ENCODE assay signal across 8 cellular contexts in the genomic region with DNA sequence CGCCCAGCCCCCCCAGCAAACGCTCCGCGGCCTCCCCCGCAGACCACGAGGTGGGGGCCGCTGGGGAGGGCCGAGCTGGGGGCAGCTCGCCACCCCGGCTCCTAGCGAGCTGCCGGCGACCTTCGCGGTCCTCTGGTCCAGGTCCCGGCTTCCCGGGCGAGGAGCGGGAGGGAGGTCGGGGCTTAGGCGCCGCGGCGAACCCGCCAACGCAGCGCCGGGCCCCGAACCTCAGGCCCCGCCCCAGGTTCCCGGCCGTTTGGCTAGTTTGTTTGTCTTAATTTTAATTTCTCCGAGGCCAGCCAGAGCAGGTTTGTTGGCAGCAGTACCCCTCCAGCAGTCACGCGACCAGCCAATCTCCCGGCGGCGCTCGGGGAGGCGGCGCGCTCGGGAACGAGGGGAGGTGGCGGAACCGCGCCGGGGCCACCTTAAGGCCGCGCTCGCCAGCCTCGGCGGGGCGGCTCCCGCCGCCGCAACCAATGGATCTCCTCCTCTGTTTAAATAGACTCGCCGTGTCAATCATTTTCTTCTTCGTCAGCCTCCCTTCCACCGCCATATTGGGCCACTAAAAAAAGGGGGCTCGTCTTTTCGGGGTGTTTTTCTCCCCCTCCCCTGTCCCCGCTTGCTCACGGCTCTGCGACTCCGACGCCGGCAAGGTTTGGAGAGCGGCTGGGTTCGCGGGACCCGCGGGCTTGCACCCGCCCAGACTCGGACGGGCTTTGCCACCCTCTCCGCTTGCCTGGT. TPM values are rescaled to one million over a fixed set of nuclear protein-coding genes. Genes with fewer than 3 reads are reported as not detected.
DNase-seq lines count a peak whose midpoint lies in the region; ATAC-seq and TF ChIP-seq lines count a peak whose summit lies in the region.

Gene CDKN1B, plus strand, starts transcription at position 524 of the 741 bp plus-strand sequence. CDS start 472 bp downstream, outside the sequence.

- CTCF ChIA-PET in HCT116 (lab: Charles Lee), result interaction anchor here (1.6 kb wide), 1 partner anchor 20 kb away, joined by 6 read pairs; no protein-coding TSS in a partner anchor

- RAD21 ChIA-PET in HCT116 (lab: Charles Lee; ENCODE audit: low non-redundant PET in 1 of 2, low total read pairs in 2 of 2, uncharacterized antibody in 2 of 2, unreplicated experiment in 2 of 2), result interaction anchor here in 1 of 2 experiments (1.0 kb wide), 1 partner anchor 9 kb away, joined by 3 read pairs; no protein-coding TSS in a partner anchor

- no peaks in the 10 kb centered on the region for H3K9me3 ChIP-seq in HCT116 (ENCODE audit: control insufficient read depth in 1 of 2, insufficient read depth in 1 of 2, low read depth in 1 of 2, low read length in 2 of 2)
- no peaks in the 10 kb centered on the region for H3K9me3 ChIP-seq in neuron (ENCODE audit: low read length)

- H4K20me1 ChIP-seq in HCT116 (ENCODE audit: insufficient read depth), result no peaks in the 10 kb centered on the region

- H3K79me2 ChIP-seq in HCT116 (ENCODE audit: insufficient read depth, low read length), result peaks cover 48% of the 10 kb centered on the region

- DNase-seq in ELR (ENCODE audit: low read depth) (peak; percentile 92), HCT116 (ENCODE audit: low read depth, low spot score) (peak; percentile 65), NB4 (ENCODE audit: low read depth) (peak; percentile 96), SK-N-DZ (ENCODE audit: low spot score) (peak; percentile 89), foreskin melanocyte (peak; percentile 95)
- peak; percentile 87 for DNase-seq in activated naive CD4-positive, alpha-beta T cell treated with Interleukin-2 at 50 U/mL for 16 hours

- intact Hi-C loops in HCT116 (cut with micrococcal nuclease), result loop anchor here (1.0 kb wide), 1 partner anchor 8 kb away; no protein-coding TSS in a partner anchor

- no peak within 1 kb of the TSS for H2AFZ ChIP-seq in HCT116 (ENCODE audit: low read depth, low read length, poor library complexity, severe bottlenecking)
- peak within 1 kb of the TSS; percentile 30 for H2AFZ ChIP-seq in neuron (ENCODE audit: low read depth, low read length)

- POLR2A ChIA-PET in HCT116 (lab: Charles Lee), result interaction anchor here (0.7 to 2.4 kb wide), 4 partner anchors 8 to 360 kb away, joined by 3 to 21 read pairs (median 4); partner anchors contain the start of gene BORCS5

- peak within 1 kb of the TSS; percentile 98 for H3K4me2 ChIP-seq in HCT116 (ENCODE audit: low read length)

- H3K4me3 ChIP-seq in HCT116 (replicated peaks in 1 of 2; ENCODE audit: low read depth in 1 of 2, low read length in 2 of 2), result peak within 1 kb of the TSS; percentile 79 to 90
- peak within 1 kb of the TSS; percentile 96 for H3K4me3 ChIP-seq in NB4 (ENCODE audit: low read depth, low read length)
- peak within 1 kb of the TSS; percentile 77 for H3K4me3 ChIP-seq in neuron (ENCODE audit: low read length)

- H3K36me3 ChIP-seq in HCT116 (ENCODE audit: control insufficient read depth in 1 of 2, insufficient read depth in 2 of 2, low read length in 2 of 2), result peaks cover 8 to 15% of the 10 kb centered on the region in 2 experiments
- peaks cover 38% of the 10 kb centered on the region for H3K36me3 ChIP-seq in neuron (ENCODE audit: insufficient read depth, low read length)

- TF ChIP-seq CTCF in HCT116 (IDR thresholded peaks at IDR 0.05 in 2 of 3, conservative IDR thresholded peaks at IDR 0.05 in 1 of 3; ENCODE audit: borderline replicate concordance in 1 of 3, insufficient read depth in 1 of 3, low read depth in 2 of 3, low read length in 2 of 3) (no peak), NB4 (IDR thresholded peaks at IDR 0.05; ENCODE audit: low read depth, low read length) (no peak), subcutaneous adipose tissue (IDR thresholded peaks at IDR 0.05; ENCODE audit: low read depth) (no peak)

- TF ChIP-seq POLR2A in HCT116 (IDR thresholded peaks at IDR 0.05; ENCODE audit: borderline replicate concordance, extremely low read depth, insufficient read depth, insufficient read length) (peak; percentile 24), NB4 (IDR thresholded peaks at IDR 0.05; ENCODE audit: extremely low read depth, insufficient read length) (peak; percentile 53)

- no TSS peak for BruUV-seq in HCT116 (replicated peaks; lab: Mats Ljungman, UMichigan)

- ATAC-seq in HCT116, result peak; percentile 90

- H3K27me3 ChIP-seq in HCT116 (ENCODE audit: insufficient read depth, low read length) (no peaks in the 10 kb centered on the region), neuron (ENCODE audit: insufficient read depth, low read length) (no peaks in the 10 kb centered on the region)

- H3K9ac ChIP-seq in HCT116 (ENCODE audit: low read length), result peak within 1 kb of the TSS; percentile 92

- no peaks in the 10 kb centered on the region for H3K9me2 ChIP-seq in HCT116 (ENCODE audit: insufficient read depth)

- TF ChIP-seq RAD21 in HCT116 (IDR thresholded peaks at IDR 0.05; ENCODE audit: low read depth), result no peak

- H3K4me1 ChIP-seq in HCT116 (ENCODE audit: control insufficient read depth in 1 of 2, insufficient read depth in 2 of 2, low read length in 2 of 2) (peaks cover 31 to 60% of the 10 kb centered on the region in 2 experiments), neuron (ENCODE audit: insufficient read depth, low read length) (peaks cover 49% of the 10 kb centered on the region)

- H3K27ac ChIP-seq in HCT116 (ENCODE audit: low read depth, low read length), result peak within 1 kb of the TSS; percentile 100

TF ChIP-seq in HCT116, 20 proteins besides CTCF, POLR2A, EP300 and RAD21 (continues in another document):
- TF ChIP-seq EZH2phosphoT487 (IDR thresholded peaks at IDR 0.05; ENCODE audit: borderline replicate concordance) (no peak), SP1 (IDR thresholded peaks at IDR 0.05; ENCODE audit: low read depth) (peak; percentile 74), YY1 (IDR thresholded peaks at IDR 0.05; ENCODE audit: extremely low read depth, insufficient replicate concordance, low read depth, low read length) (peak; percentile 83), SIN3A (IDR thresholded peaks at IDR 0.05; ENCODE audit: low read depth) (peak; percentile 51; the same call in 1 of the 2 replicates), TCF7L2 (IDR thresholded peaks at IDR 0.05; ENCODE audit: borderline replicate concordance, extremely low read depth, insufficient read depth, insufficient read length) (no peak), EZH2 (IDR thresholded peaks at IDR 0.05) (no peak), CEBPB (IDR thresholded peaks at IDR 0.05; ENCODE audit: low read depth) (no peak), ELF1 (IDR thresholded peaks at IDR 0.05; ENCODE audit: borderline replicate concordance, low read depth) (no peak), ZNF274 (IDR thresholded peaks at IDR 0.05; ENCODE audit: low read depth, low read length) (no peak), JUND (IDR thresholded peaks at IDR 0.05) (no peak), POLR2AphosphoS5 (IDR thresholded peaks at IDR 0.05; ENCODE audit: low read depth, low read length) (peak; percentile 79), SRF (IDR thresholded peaks at IDR 0.05; ENCODE audit: low read depth) (no peak), FOSL1 (IDR thresholded peaks at IDR 0.05; ENCODE audit: low read depth) (no peak), MAX (IDR thresholded peaks at IDR 0.05) (peak; percentile 79), EGR1 (IDR thresholded peaks at IDR 0.05; ENCODE audit: low read depth) (peak; percentile 74)
- TF ChIP-seq, protein P1, sequence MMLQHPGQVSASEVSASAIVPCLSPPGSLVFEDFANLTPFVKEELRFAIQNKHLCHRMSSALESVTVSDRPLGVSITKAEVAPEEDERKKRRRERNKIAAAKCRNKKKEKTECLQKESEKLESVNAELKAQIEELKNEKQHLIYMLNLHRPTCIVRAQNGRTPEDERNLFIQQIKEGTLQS (IDR thresholded peaks at IDR 0.05), result no peak
- TF ChIP-seq, protein P2, sequence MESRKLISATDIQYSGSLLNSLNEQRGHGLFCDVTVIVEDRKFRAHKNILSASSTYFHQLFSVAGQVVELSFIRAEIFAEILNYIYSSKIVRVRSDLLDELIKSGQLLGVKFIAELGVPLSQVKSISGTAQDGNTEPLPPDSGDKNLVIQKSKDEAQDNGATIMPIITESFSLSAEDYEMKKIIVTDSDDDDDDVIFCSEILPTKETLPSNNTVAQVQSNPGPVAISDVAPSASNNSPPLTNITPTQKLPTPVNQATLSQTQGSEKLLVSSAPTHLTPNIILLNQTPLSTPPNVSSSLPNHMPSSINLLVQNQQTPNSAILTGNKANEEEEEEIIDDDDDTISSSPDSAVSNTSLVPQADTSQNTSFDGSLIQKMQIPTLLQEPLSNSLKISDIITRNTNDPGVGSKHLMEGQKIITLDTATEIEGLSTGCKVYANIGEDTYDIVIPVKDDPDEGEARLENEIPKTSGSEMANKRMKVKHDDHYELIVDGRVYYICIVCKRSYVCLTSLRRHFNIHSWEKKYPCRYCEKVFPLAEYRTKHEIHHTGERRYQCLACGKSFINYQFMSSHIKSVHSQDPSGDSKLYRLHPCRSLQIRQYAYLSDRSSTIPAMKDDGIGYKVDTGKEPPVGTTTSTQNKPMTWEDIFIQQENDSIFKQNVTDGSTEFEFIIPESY (IDR thresholded peaks at IDR 0.05; ENCODE audit: extremely low read depth, insufficient replicate concordance, low read length), result no peak

RNA-seq across cellular contexts. Expression of gene CDKN1B, which starts in this region (rescaled TPM):
- total RNA-seq in HCT116 (2021; ENCODE audit: unreplicated experiment) (33.1 TPM), subcutaneous adipose tissue (10 to 100 TPM; 45.3 to 76.0 (median 64.9) TPM)
- polyA plus RNA-seq in HCT116 (2012), result 13.9 and 17.1 TPM in 2 replicates
- 109 and 132 TPM in 2 replicates for polyA plus RNA-seq in SK-N-DZ (2014; cell fraction: cytosol; rRNA removed)
- polyA plus RNA-seq in SK-N-DZ (2014; cell fraction: nucleus; rRNA removed), result 65.7 and 67.7 TPM in 2 replicates

Comparison
In these comparisons a context has a peak if more than half of its experiments do, and no peak if none do; other contexts are left out.
1. Peak in every context shown above with its lines: DNase-seq, ATAC-seq, H3K4me3 ChIP-seq and H3K27ac ChIP-seq.